Comparison of ENCODE assay signal across 8 cellular contexts in genomic region chr10:122201401-122201800, GRCh38.
"Had no signal": no experiment of that assay in that cellular context is flagged by ENCODE, and none has a peak within 500 bp of the region (broad histone marks: within the 10 kb centered on the region; RNA-seq: fewer than 3 reads in every experiment).

No MANE protein-coding gene starts in this region.

- H3K27ac Mint-ChIP-seq: GM23338, H9 had no signal

- H3K4me3 ChIP-seq: GM23338, K562 had no signal

- DNase-seq: H9, HCEC 1CT, IMR-90 had no signal

- H2AFZ ChIP-seq: GM23338 had no signal

- H3K27ac ChIP-seq: HL-60 had no signal

- H3K9me3 Mint-ChIP-seq: GM23338, H9 had no signal

- H3K4me3 Mint-ChIP-seq: GM23338, H9 had no signal

- FAIRE-seq: H1, H54, K562 had no signal

- ATAC-seq: GM23338, K562 had no signal

- H3K4me2 ChIP-seq: GM23338 had no signal
